Comparison of ENCODE assay signal across 23 cellular contexts in genomic region chr4:110878992-110879391, GRCh38.
"Had no signal": no experiment of that assay in that cellular context is flagged by ENCODE, and none has a peak within 500 bp of the region (broad histone marks: within the 10 kb centered on the region; RNA-seq: fewer than 3 reads in every experiment).

No MANE protein-coding gene starts in this region.

- H3K27ac ChIP-seq: colonic mucosa, esophagus muscularis mucosa, left lung, neural progenitor cell, parathyroid adenoma, right lobe of liver, stomach, thyroid gland had no signal

- H3K4me3 Mint-ChIP-seq: dendritic cell treated with granulocyte-macrophage colony-stimulating factor and Interleukin-4, amounts not matched to agents 40 ng/mL and 50 ng/mL, for 4 days; endodermal cell; naive thymus-derived CD4-positive, alpha-beta T cell; nephron; neural progenitor cell; stimulated activated effector memory CD8-positive, alpha-beta T cell treated with anti-CD3 and anti-CD28 coated beads, Interleukin-12 subunit alpha, Interleukin-12 subunit beta, amount 100 ng/mL, for 72 hours; type B pancreatic cell had no signal

- H3K4me3 ChIP-seq: colonic mucosa, esophagus muscularis mucosa, left lung, neural progenitor cell, right lobe of liver, stomach, thyroid gland had no signal

- H3K27me3 Mint-ChIP-seq: dendritic cell treated with granulocyte-macrophage colony-stimulating factor and Interleukin-4, amounts not matched to agents 40 ng/mL and 50 ng/mL, for 4 days; progenitor cell of endocrine pancreas; type B pancreatic cell had no signal

- H3K4me2 ChIP-seq: neural progenitor cell had no signal

- H3K9me3 ChIP-seq: colonic mucosa, esophagus muscularis mucosa, right lobe of liver, stomach, thyroid gland had no signal

- H3K27ac Mint-ChIP-seq: dendritic cell treated with granulocyte-macrophage colony-stimulating factor and Interleukin-4, amounts not matched to agents 40 ng/mL and 50 ng/mL, for 4 days; endodermal cell; naive thymus-derived CD4-positive, alpha-beta T cell; nephron; neural progenitor cell; progenitor cell of endocrine pancreas; stimulated activated effector memory CD8-positive, alpha-beta T cell treated with anti-CD3 and anti-CD28 coated beads, Interleukin-12 subunit alpha, Interleukin-12 subunit beta, amount 100 ng/mL, for 72 hours; type B pancreatic cell had no signal

- DNase-seq: colonic mucosa; effector CD8-positive, alpha-beta T cell; endodermal cell; left lung; mesenchymal stem cell; midbrain; naive thymus-derived CD4-positive, alpha-beta T cell; right lobe of liver; small intestine; stimulated activated CD4-positive, alpha-beta T cell treated with anti-CD3 and anti-CD28 coated beads, Interleukin-12 subunit alpha, Interleukin-12 subunit beta, amount 100 ng/mL, for 4 hours; stimulated activated CD4-positive, alpha-beta T cell treated with anti-CD3 and anti-CD28 coated beads, Interleukin-1b, Interleukin-23, amount 100 ng/mL, for 48 hours; stimulated activated CD4-positive, alpha-beta T cell treated with anti-CD3 and anti-CD28 coated beads, Interleukin-4, amount 100 ng/mL, for 1 hour; stimulated activated naive CD4-positive, alpha-beta T cell treated with Interleukin-2 at 50 U/mL for 16 hours; stomach; thyroid gland had no signal

- H3K36me3 ChIP-seq: colonic mucosa, esophagus muscularis mucosa, left lung, neural progenitor cell, right lobe of liver, stomach, thyroid gland had no signal

- ATAC-seq: left lung; naive thymus-derived CD4-positive, alpha-beta T cell; right lobe of liver; stimulated activated effector memory CD8-positive, alpha-beta T cell treated with anti-CD3 and anti-CD28 coated beads, Interleukin-12 subunit alpha, Interleukin-12 subunit beta, amount 100 ng/mL, for 72 hours had no signal

- H3K36me3 Mint-ChIP-seq: neural progenitor cell; stimulated activated effector memory CD8-positive, alpha-beta T cell treated with anti-CD3 and anti-CD28 coated beads, Interleukin-12 subunit alpha, Interleukin-12 subunit beta, amount 100 ng/mL, for 72 hours; type B pancreatic cell had no signal

- H3K4me1 ChIP-seq: colonic mucosa, esophagus muscularis mucosa, left lung, neural progenitor cell, parathyroid adenoma, right lobe of liver, stomach, thyroid gland had no signal

- H2AFZ ChIP-seq: neural progenitor cell, parathyroid adenoma had no signal

- H3K9ac ChIP-seq: neural progenitor cell, parathyroid adenoma had no signal

- H3K4me1 Mint-ChIP-seq: neural progenitor cell; stimulated activated effector memory CD8-positive, alpha-beta T cell treated with anti-CD3 and anti-CD28 coated beads, Interleukin-12 subunit alpha, Interleukin-12 subunit beta, amount 100 ng/mL, for 72 hours had no signal

- H3K79me2 ChIP-seq: parathyroid adenoma had no signal

- H3K9me3 Mint-ChIP-seq: type B pancreatic cell had no signal

- H3K27me3 ChIP-seq: colonic mucosa, esophagus muscularis mucosa, left lung, neural progenitor cell, right lobe of liver, stomach, thyroid gland had no signal
